ENCODE assay signal across 17 cellular contexts in genomic region chr5:72042097-72042496, GRCh38.
DNase-seq lines count a peak whose midpoint lies in the region; ATAC-seq and TF ChIP-seq lines count a peak whose summit lies in the region.
"Had no signal": no experiment of that assay in that cellular context is flagged by ENCODE, and none has a peak within 500 bp of the region (broad histone marks: within the 10 kb centered on the region; RNA-seq: fewer than 3 reads in every experiment).

No MANE protein-coding gene starts in this region.

- no peak overlapping the region for H3K9ac ChIP-seq in adipocyte (ENCODE audit: low read length)
- H3K9ac ChIP-seq: BLaER1, GM23248 had no signal

- H3K27ac ChIP-seq in left ventricle myocardium inferior (replicated peaks), result peak overlapping the region; percentile 73
- H3K27ac ChIP-seq: BLaER1, GM23248, HL-60 had no signal

- H3K9me3 ChIP-seq in left ventricle myocardium inferior (replicated peaks) (peaks cover 3% of the 10 kb centered on the region), adipocyte (ENCODE audit: control insufficient read depth, low read length) (peaks cover 5% of the 10 kb centered on the region)
- H3K9me3 ChIP-seq: BLaER1, HAP-1 had no signal

- no peak for TF ChIP-seq CTCF in left ventricle myocardium inferior (IDR thresholded peaks at IDR 0.05; ENCODE audit: borderline replicate concordance)

- intact Hi-C loops in left ventricle myocardium inferior (cut with micrococcal nuclease) (no loop called here), cardiac septum (cut with DNase I) (no loop called here)

- no peaks in the 10 kb centered on the region for H3K4me1 ChIP-seq in left ventricle myocardium inferior
- no peaks in the 10 kb centered on the region for H3K4me1 ChIP-seq in adipocyte (ENCODE audit: control insufficient read depth, insufficient read depth, low read length)
- H3K4me1 ChIP-seq: BLaER1, HAP-1 had no signal

- H3K27me3 ChIP-seq in left ventricle myocardium inferior (ENCODE audit: low read depth) (peaks cover 6% of the 10 kb centered on the region), adipocyte (replicated peaks; ENCODE audit: control insufficient read depth, insufficient read depth, low read length) (peaks cover 5% of the 10 kb centered on the region)
- H3K27me3 ChIP-seq: BLaER1 had no signal

- DNase-seq in left ventricle myocardium inferior (no peak), cardiac septum (ENCODE audit: low spot score) (no peak), NCI-H146 (lab: John Stamatoyannopoulos, UW) (peak; percentile 62), adipocyte (ENCODE audit: low read depth) (peak; percentile 22), T-helper 9 cell (no peak)
- DNase-seq: 8988T; Calu3; CD4-positive, alpha-beta memory T cell; DMS79 treated with DMSO at 0.1 percent for 48 hours; GM23248; IMR-90; KBM-7 had no signal

- H3K36me3 ChIP-seq in left ventricle myocardium inferior, result no peaks in the 10 kb centered on the region
- H3K36me3 ChIP-seq in adipocyte (ENCODE audit: control insufficient read depth, insufficient read depth, low read length, severe bottlenecking), result no peaks in the 10 kb centered on the region
- H3K36me3 ChIP-seq: BLaER1, HAP-1 had no signal

- no peak for ATAC-seq in GM18909 (IDR thresholded peaks at IDR 0.05; ENCODE audit: poor library complexity, unreplicated experiment)
- ATAC-seq in GM18873 (IDR thresholded peaks at IDR 0.05; ENCODE audit: low FRiP score, unreplicated experiment), result no peak

- no peak overlapping the region for H3K4me3 ChIP-seq in left ventricle myocardium inferior
- no peak overlapping the region for H3K4me3 ChIP-seq in adipocyte (ENCODE audit: low read length)
- H3K4me3 ChIP-seq: BLaER1, GM23248, HAP-1 had no signal

Comparison
In these comparisons a context has a peak if more than half of its experiments do, and no peak if none do; other contexts are left out.
1. DNase-seq: peak in NCI-H146 (single experiment) and adipocyte (single experiment); none in left ventricle myocardium inferior (single experiment), cardiac septum (single experiment) and T-helper 9 cell (single experiment).